20 cellular contexts compared by ENCODE assay signal in genomic region chr1:200401708-200402107, GRCh38.
"Had no signal": no experiment of that assay in that cellular context is flagged by ENCODE, and none has a peak within 500 bp of the region (broad histone marks: within the 10 kb centered on the region; RNA-seq: fewer than 3 reads in every experiment).

No MANE protein-coding gene starts in this region.

- DNase-seq: activated CD4-positive, alpha-beta memory T cell treated with anti-CD3 and anti-CD28 coated beads, Interleukin-2, amount 10 ng/mL, durations not matched to agents 7 days and 5 days; activated CD4-positive, alpha-beta T cell treated with anti-CD3 and anti-CD28 coated beads for 4 hours; activated gamma-delta T cell; activated T-cell treated with anti-CD3 and anti-CD28 coated beads, Interleukin-2, amount 50 U/mL, for 4 hours; anterior cingulate cortex; brain microvascular endothelial cell; effector memory CD4-positive, alpha-beta T cell; foreskin keratinocyte; left cardiac atrium; naive B cell; posterior cingulate gyrus; stimulated activated CD4-positive, alpha-beta T cell treated with anti-CD3 and anti-CD28 coated beads, Interleukin-15, amount 100 ng/mL, for 24 hours; stimulated activated CD4-positive, alpha-beta T cell treated with anti-CD3 and anti-CD28 coated beads, Interleukin-4, amount 100 ng/mL, for 24 hours; stimulated activated naive CD4-positive, alpha-beta T cell treated with Interleukin-2 at 50 U/mL for 16 hours; upper lobe of left lung had no signal

- H3K4me3 Mint-ChIP-seq: activated CD4-positive, alpha-beta memory T cell treated with anti-CD3 and anti-CD28 coated beads, Interleukin-2, amount 10 ng/mL, durations not matched to agents 7 days and 5 days; activated T-cell treated with anti-CD3 and anti-CD28 coated beads, Interleukin-2, amount 50 U/mL, for 4 hours; central memory CD8-positive, alpha-beta T cell; naive B cell; T-helper 1 cell treated with Interleukin-12 subunit alpha and Interleukin-12 subunit beta and Interleukin-4 antibody, amounts not matched to agents 30 μg/mL and 1 μg/mL, for 36 hours had no signal

- H3K27ac ChIP-seq: brain microvascular endothelial cell, foreskin keratinocyte, neutrophil, suprapubic skin, upper lobe of left lung had no signal

- H3K4me3 ChIP-seq: lung, suprapubic skin, upper lobe of left lung had no signal

- ATAC-seq: activated T-cell treated with anti-CD3 and anti-CD28 coated beads, Interleukin-2, amount 50 U/mL, for 4 hours; foreskin keratinocyte; left cardiac atrium had no signal

- H3K27me3 ChIP-seq: brain microvascular endothelial cell, foreskin keratinocyte, neutrophil, suprapubic skin, upper lobe of left lung had no signal

- H3K27ac Mint-ChIP-seq: activated CD4-positive, alpha-beta memory T cell treated with anti-CD3 and anti-CD28 coated beads, Interleukin-2, amount 10 ng/mL, durations not matched to agents 7 days and 5 days; T-helper 1 cell treated with Interleukin-12 subunit alpha and Interleukin-12 subunit beta and Interleukin-4 antibody, amounts not matched to agents 30 μg/mL and 1 μg/mL, for 36 hours had no signal

- H3K9me3 ChIP-seq: neutrophil, suprapubic skin, upper lobe of left lung had no signal

- H3K9me3 Mint-ChIP-seq: activated CD4-positive, alpha-beta memory T cell treated with anti-CD3 and anti-CD28 coated beads, Interleukin-2, amount 10 ng/mL, durations not matched to agents 7 days and 5 days; central memory CD8-positive, alpha-beta T cell; naive B cell; T-helper 1 cell treated with Interleukin-12 subunit alpha and Interleukin-12 subunit beta and Interleukin-4 antibody, amounts not matched to agents 30 μg/mL and 1 μg/mL, for 36 hours had no signal

- H3K27me3 Mint-ChIP-seq: activated CD4-positive, alpha-beta memory T cell treated with anti-CD3 and anti-CD28 coated beads, Interleukin-2, amount 10 ng/mL, durations not matched to agents 7 days and 5 days; central memory CD8-positive, alpha-beta T cell; naive B cell had no signal

- H3K4me1 ChIP-seq: foreskin keratinocyte had no signal

- H3K36me3 ChIP-seq: suprapubic skin had no signal
